8 cellular contexts compared by ENCODE assay signal in genomic region chr17:39753514-39754160, GRCh38. TPM values are rescaled to one million over a fixed set of nuclear protein-coding genes. Genes with fewer than 3 reads are reported as not detected.
DNase-seq lines count a peak whose midpoint lies in the region; ATAC-seq and TF ChIP-seq lines count a peak whose summit lies in the region.

No MANE protein-coding gene starts in this region.

- no peaks in the 10 kb centered on the region for H3K36me3 ChIP-seq in upper lobe of left lung

- H3K4me1 ChIP-seq in upper lobe of left lung = peaks cover 16 to 28% (median 18%) of the 10 kb centered on the region in 4 donors

- peak overlapping the region; percentile 54 to 82 (median 66) for H3K4me3 ChIP-seq in upper lobe of left lung

- peak overlapping the region; percentile 95 to 99 (median 98) for H3K27ac ChIP-seq in upper lobe of left lung

- ATAC-seq in GM19397 (IDR thresholded peaks at IDR 0.05; ENCODE audit: unreplicated experiment) = peak; percentile 28
- peak; percentile 23 for ATAC-seq in HG03442 (IDR thresholded peaks at IDR 0.05; ENCODE audit: unreplicated experiment)
- peak; percentile 29 to 44 (median 38) for ATAC-seq in T-cell (replicated peaks in 1 of 4)
- ATAC-seq in upper lobe of left lung (ENCODE audit: low FRiP score in 2 of 2) = peak; percentile 0 to 75

- CTCF ChIA-PET in T-cell (lab: Charles Lee) = interaction anchor here in 1 of 2 donors (0.5 to 2.5 kb wide), 7 partner anchors 23 to 133 kb away, joined by 3 to 14 read pairs (median 5); partner anchors contain the start of genes IKZF3 and MIEN1

- 6 to 40% methylated on average over 6 to 38 of the region's 55 CpGs for WGBS in upper lobe of left lung, 2 donors

- peak overlapping the region; percentile 91 to 96 for H3K27ac Mint-ChIP-seq in T-cell
- peak overlapping the region; percentile 84 for H3K27ac Mint-ChIP-seq in mesothelial cell of epicardium

- H3K9me3 Mint-ChIP-seq in T-cell (no peaks in the 10 kb centered on the region), mesothelial cell of epicardium (no peaks in the 10 kb centered on the region)

- TF ChIP-seq POLR2A in upper lobe of left lung (IDR thresholded peaks at IDR 0.05) = peak in 2 of 4 donors; percentile 25 to 47

- peak; percentile 64 for DNase-seq in NCI-H146 (lab: John Stamatoyannopoulos, UW)
- DNase-seq in NCI-H146 treated with DMSO at 0.1 percent for 48 hours (lab: John Stamatoyannopoulos, UW; ENCODE audit: unreplicated experiment) = no peak
- peak in 21 of 34 experiments; percentile 37 to 75 (median 54) for DNase-seq in T-cell
- peak; percentile 60 for DNase-seq in effector CD4-positive, alpha-beta T cell
- peak in 1 of 2 experiments; percentile 65 for DNase-seq in mesothelial cell of epicardium (ENCODE audit: low spot score in 2 of 2, unreplicated experiment in 2 of 2)
- DNase-seq in upper lobe of left lung = peak; percentile 62 to 95

- no peaks in the 10 kb centered on the region for H3K9me3 ChIP-seq in upper lobe of left lung

- no peak for TF ChIP-seq EP300 in upper lobe of left lung (IDR thresholded peaks at IDR 0.05)

- no peak for TF ChIP-seq CTCF in mesothelial cell of epicardium (IDR thresholded peaks at IDR 0.05; ENCODE audit: unreplicated experiment)
- no peak for TF ChIP-seq CTCF in upper lobe of left lung (IDR thresholded peaks at IDR 0.05)

- no peaks in the 10 kb centered on the region for H3K27me3 ChIP-seq in upper lobe of left lung

- H3K27me3 Mint-ChIP-seq in T-cell (no peaks in the 10 kb centered on the region), mesothelial cell of epicardium (ENCODE audit: low read depth) (peaks cover 5% of the 10 kb centered on the region)

- H3K4me3 Mint-ChIP-seq in T-cell (peak overlapping the region; percentile 69 to 81 (median 70)), mesothelial cell of epicardium (peak overlapping the region; percentile 58)

- H3K4me1 Mint-ChIP-seq in T-cell (peaks cover 48 to 55% (median 51%) of the 10 kb centered on the region in 3 donors), mesothelial cell of epicardium (peaks cover 47% of the 10 kb centered on the region)

- H3K36me3 Mint-ChIP-seq in T-cell (no peaks in the 10 kb centered on the region), mesothelial cell of epicardium (no peaks in the 10 kb centered on the region)

- POLR2A ChIA-PET in T-cell (lab: Charles Lee) = interaction anchor here in 1 of 2 donors (0.6 kb wide), 2 partner anchors 101 to 1111 kb away, joined by 3 to 4 read pairs; no protein-coding TSS in a partner anchor

RNA-seq across cellular contexts. Expression of gene GRB7, which starts 15.9 kb away (rescaled TPM):
- total RNA-seq in T-cell (under 1 TPM in 3 of 5 donors, not detected in 2; 0.19 to 0.41 (median 0.30) TPM), mesothelial cell of epicardium (44.6 to 53.3 TPM (median 46.4 TPM) in 3 replicates), upper lobe of left lung (10 to 100 TPM; 19.9 to 82.8 (median 31.1) TPM)

RNA-seq across cellular contexts. Expression of gene MIEN1, which starts 23.3 kb away (rescaled TPM):
- total RNA-seq in T-cell (10 to 100 TPM; 30.8 to 36.9 (median 32.1) TPM), mesothelial cell of epicardium (35.3 to 35.9 TPM (median 35.3 TPM) in 3 replicates), upper lobe of left lung (10 to 100 TPM; 26.2 to 54.1 (median 43.2) TPM)

RNA-seq across cellular contexts. Expression of gene ERBB2, which starts 53.8 kb away (rescaled TPM):
- 1 to 10 TPM; 4.1 to 8.8 (median 6.0) TPM for total RNA-seq in T-cell
- total RNA-seq in mesothelial cell of epicardium = 141 to 146 TPM (median 142 TPM) in 3 replicates
- 100 to 1,000 TPM in 4 of 6 donors, 10 to 100 TPM in 2; 88.6 to 126 (median 112) TPM for total RNA-seq in upper lobe of left lung

Comparison
In these comparisons a context has a peak if more than half of its experiments do, and no peak if none do; other contexts are left out.
1. RNA of gene GRB7, which starts 15.9 kb away (total RNA-seq): 44.6 to 53.3 TPM in mesothelial cell of epicardium and 19.9 to 82.8 TPM in upper lobe of left lung; 0.19 to 0.41 TPM in T-cell; every median in the first group is over 10 times any median in the second.
2. RNA of gene ERBB2, which starts 53.8 kb away (total RNA-seq): 141 to 146 TPM in mesothelial cell of epicardium and 88.6 to 126 TPM in upper lobe of left lung; 4.1 to 8.8 TPM in T-cell; every median in the first group is over 4 times any median in the second.
3. Peak in every context shown above with its lines, with median percentiles within 50 percentile points of each other: ATAC-seq.